In the genomic region with DNA sequence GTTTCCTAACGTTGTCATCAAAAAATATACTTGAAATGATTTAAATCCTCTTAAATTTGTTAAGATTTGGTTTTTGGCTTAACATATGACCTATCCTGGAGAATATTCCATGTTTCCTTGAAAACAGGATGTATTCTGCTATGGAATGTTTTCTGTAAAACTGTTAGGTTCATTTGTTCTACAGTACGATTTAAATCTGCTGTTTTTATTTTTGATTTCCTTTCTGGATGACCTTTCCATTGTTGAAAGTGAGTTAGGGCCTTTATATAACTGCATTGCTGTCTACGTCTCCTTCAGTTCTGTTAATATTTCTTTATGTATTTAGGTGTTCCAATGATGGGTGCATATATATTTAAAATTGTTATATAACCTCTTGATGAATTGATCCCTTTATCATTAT, we compare ENCODE assay signal across 8 cellular contexts.
"Had no signal": no experiment of that assay in that cellular context is flagged by ENCODE, and none has a peak within 500 bp of the region (broad histone marks: within the 10 kb centered on the region; RNA-seq: fewer than 3 reads in every experiment).

No MANE protein-coding gene starts in this region.

- FAIRE-seq: H1, H54, HTR-8/SVneo, K562 had no signal

- H3K4me3 ChIP-seq: GM23338, K562 had no signal

- H2AFZ ChIP-seq: GM23338 had no signal

- H3K4me2 ChIP-seq: GM23338 had no signal

- ATAC-seq: GM23338, K562 had no signal

- DNase-seq: H9, HCEC 1CT, IMR-90 had no signal
